15 cellular contexts compared by ENCODE assay signal in the genomic region with DNA sequence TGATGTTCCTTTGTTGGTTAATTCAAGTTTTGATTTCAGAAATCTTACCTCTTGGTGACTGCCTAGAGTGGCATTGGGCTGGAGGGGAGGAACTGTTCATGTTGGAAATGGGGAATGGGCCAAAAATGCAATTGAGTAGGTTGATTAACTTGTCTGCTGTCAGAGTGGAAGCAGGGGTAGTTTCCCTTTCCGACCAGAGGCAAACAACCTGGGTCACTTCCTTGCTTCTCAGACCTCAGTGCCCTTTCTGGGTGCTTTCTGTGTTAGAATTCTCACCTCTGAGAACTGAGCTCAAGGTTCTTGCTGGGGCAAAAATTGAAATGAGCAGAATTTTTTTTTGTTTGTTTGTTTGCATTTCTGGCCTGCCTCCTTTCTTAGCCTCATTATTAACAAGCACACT. TPM values are rescaled to one million over a fixed set of nuclear protein-coding genes. Genes with fewer than 3 reads are reported as not detected.
DNase-seq lines count a peak whose midpoint lies in the region; ATAC-seq, FAIRE-seq and TF ChIP-seq lines count a peak whose summit lies in the region.
"Had no signal": no experiment of that assay in that cellular context is flagged by ENCODE, and none has a peak within 500 bp of the region (broad histone marks: within the 10 kb centered on the region; RNA-seq: fewer than 3 reads in every experiment).

No MANE protein-coding gene starts in this region.

- no peak overlapping the region for H4K91ac ChIP-seq in H1 (replicated peaks; ENCODE audit: insufficient read length, low read length)

- H3K4me1 ChIP-seq in H1 (replicated peaks in 1 of 4; ENCODE audit: control insufficient read depth in 3 of 4, insufficient read depth in 4 of 4, low read length in 3 of 4) (peaks cover 0 to 1% (median 0%) of the 10 kb centered on the region in 4 experiments; a peak in 2 of 7 replicates), upper lobe of right lung (peaks cover 24% of the 10 kb centered on the region)

- no peak overlapping the region for H3K14ac ChIP-seq in H1 (ENCODE audit: insufficient read length)

- H3K79me2 ChIP-seq in H1 (ENCODE audit: control insufficient read depth in 1 of 2, insufficient read depth in 2 of 2, low read length in 2 of 2), result peaks cover 5 to 36% of the 10 kb centered on the region in 2 experiments

- no peak for TF ChIP-seq CTCF in H1 (IDR thresholded peaks at IDR 0.05; ENCODE audit: control extremely low read depth in 1 of 3, insufficient read depth in 1 of 3, low read depth in 1 of 3, low read length in 3 of 3)
- TF ChIP-seq CTCF in upper lobe of right lung (IDR thresholded peaks at IDR 0.05), result no peak

- H2AFZ ChIP-seq in H1 (ENCODE audit: low read length), result no peak overlapping the region

- no peak overlapping the region for H2AK5ac ChIP-seq in H1 (ENCODE audit: low read depth, low read length)

- H3K4ac ChIP-seq in H1 (replicated peaks; ENCODE audit: insufficient read length, low read depth, low read length), result no peak overlapping the region

- no peaks in the 10 kb centered on the region; a peak in 1 of 8 replicates for H3K36me3 ChIP-seq in H1 (ENCODE audit: control insufficient read depth in 2 of 4, insufficient read depth in 4 of 4, low read length in 3 of 4)
- no peaks in the 10 kb centered on the region for H3K36me3 ChIP-seq in upper lobe of right lung
- H3K36me3 ChIP-seq: brain microvascular endothelial cell, ovary had no signal

- no peak overlapping the region for H3K4me2 ChIP-seq in H1 (ENCODE audit: insufficient read depth in 1 of 2, low read depth in 2 of 2, low read length in 2 of 2)

- WGBS in H1 (ENCODE audit: extremely low coverage in 1 of 2, insufficient coverage in 1 of 2, insufficient read length in 1 of 2, insufficient replicate concordance in 2 of 2, low coverage in 1 of 2, low lambda C conversion rate in 2 of 2, missing lambda C conversion rate in 1 of 2), 2 experiments, result 94% methylated on average over 1 of the region's 1 CpG; no CpG with 5 or more reads in 1 of the 2 experiments

- POLR2A ChIA-PET in H1 (lab: Charles Lee; ENCODE audit: partially characterized antibody), result interaction anchor here (1.4 to 11.5 kb wide), 3 partner anchors 10 to 113 kb away, joined by 4 to 311 read pairs (median 12); a partner anchor contains a TSS

- ATAC-seq in upper lobe of right lung, result no peak
- no peak for ATAC-seq in HG03135 (IDR thresholded peaks at IDR 0.05; ENCODE audit: unreplicated experiment)
- ATAC-seq: foreskin keratinocyte had no signal

- no peak overlapping the region for H3K18ac ChIP-seq in H1 (ENCODE audit: extremely low read depth, low read length)

- 0 out of 2 replicates have a peak, but pooled peaks cover 6% of the 10 kb centered on the region for H3K79me1 ChIP-seq in H1 (ENCODE audit: low read depth, low read length)

- H3K56ac ChIP-seq in H1 (replicated peaks; ENCODE audit: insufficient read length, low read depth, low read length), result peak overlapping the region; percentile 13

- no peak overlapping the region for H2BK20ac ChIP-seq in H1 (ENCODE audit: low read length)

- H4K8ac ChIP-seq in H1 (ENCODE audit: extremely low read depth, insufficient read depth, low read length), result no peak overlapping the region

- H3K27me3 ChIP-seq in H1 (replicated peaks in 1 of 4; ENCODE audit: control insufficient read depth in 3 of 4, extremely low read depth in 1 of 4, insufficient read depth in 3 of 4, low read length in 3 of 4) (no peaks in the 10 kb centered on the region), upper lobe of right lung (no peaks in the 10 kb centered on the region)
- H3K27me3 ChIP-seq: brain microvascular endothelial cell, foreskin keratinocyte, ovary had no signal

- H3K4me3 ChIP-seq in H1 (ENCODE audit: extremely low read depth in 1 of 4, insufficient read depth in 2 of 4, low read depth in 3 of 4, low read length in 4 of 4), result no peak overlapping the region
- peak overlapping the region; percentile 95 for H3K4me3 ChIP-seq in upper lobe of right lung
- H3K4me3 ChIP-seq: ovary had no signal

- DNase-seq in stimulated activated CD4-positive, alpha-beta T cell treated with anti-CD3 and anti-CD28 coated beads, Interleukin-15, amount 100 ng/mL, for 24 hours, result peak; percentile 32
- DNase-seq in stimulated activated CD4-positive, alpha-beta T cell treated with anti-CD3 and anti-CD28 coated beads, Interleukin-4, amount 100 ng/mL, for 4 hours, result no peak
- DNase-seq in activated CD4-positive, alpha-beta T cell treated with anti-CD3 and anti-CD28 coated beads, Interleukin-2, amount 50 U/mL, for 48 hours, result peak; percentile 15 to 32
- DNase-seq in H1 (ENCODE audit: low read depth in 1 of 2, low spot score in 2 of 2) (no peak), upper lobe of right lung (no peak), HT-29 (ENCODE audit: low spot score) (no peak), COR-L47 (lab: John Stamatoyannopoulos, UW) (no peak)
- DNase-seq: brain microvascular endothelial cell; effector CD8-positive, alpha-beta T cell; foreskin keratinocyte; IMR-90; NCI-H1436 treated with DMSO at 0.1 percent for 48 hours; ovary had no signal

- no peak overlapping the region for H3K9ac ChIP-seq in H1 (replicated peaks in 1 of 4; ENCODE audit: extremely low read depth in 1 of 4, low read depth in 3 of 4, low read length in 3 of 4)

- no peaks in the 10 kb centered on the region for H3K23me2 ChIP-seq in H1 (ENCODE audit: low read depth, low read length)

- no peak overlapping the region for H2BK5ac ChIP-seq in H1 (ENCODE audit: low read depth, low read length)

- no peak for TF ChIP-seq RAD21 in H1 (IDR thresholded peaks at IDR 0.05 in 1 of 2, conservative IDR thresholded peaks at IDR 0.05 in 1 of 2; ENCODE audit: low read depth in 2 of 2, low read length in 2 of 2)

- H2BK12ac ChIP-seq in H1 (ENCODE audit: low read depth, low read length), result no peak overlapping the region

- CTCF ChIA-PET in H1 (lab: Charles Lee; ENCODE audit: partially characterized antibody), result interaction anchor here (0.6 to 12.2 kb wide), 7 partner anchors 70 to 1603 kb away, joined by 3 to 119 read pairs (median 4); no protein-coding TSS in a partner anchor

- no peak for FAIRE-seq in H1 (lab: Jason Lieb, UNC)
- FAIRE-seq: urothelium cell line had no signal

- no peak overlapping the region for H2BK120ac ChIP-seq in H1 (replicated peaks; ENCODE audit: low read depth, low read length)

- H3K9me3 ChIP-seq in H1 (ENCODE audit: insufficient read depth in 2 of 2, low read depth in 1 of 2, low read length in 1 of 2), result no peaks in the 10 kb centered on the region
- no peaks in the 10 kb centered on the region for H3K9me3 ChIP-seq in upper lobe of right lung
- H3K9me3 ChIP-seq: ovary had no signal

- no peak for TF ChIP-seq EP300 in H1 (IDR thresholded peaks at IDR 0.05; ENCODE audit: borderline replicate concordance in 1 of 2, low read depth in 2 of 2, low read length in 2 of 2)

- H3K27ac ChIP-seq in H1 (ENCODE audit: low read depth, low read length), result no peak overlapping the region
- H3K27ac ChIP-seq in upper lobe of right lung, result no peak overlapping the region
- H3K27ac ChIP-seq: brain microvascular endothelial cell, foreskin keratinocyte, ovary had no signal

- intact Hi-C loops in upper lobe of right lung (cut with DNase I), result loop anchor here (10.0 kb wide), 1 partner anchor 83 kb away; no protein-coding TSS in a partner anchor

- H2BK15ac ChIP-seq in H1 (ENCODE audit: low read length), result no peak overlapping the region

- H4K20me1 ChIP-seq in H1 (replicated peaks in 1 of 2; ENCODE audit: control insufficient read depth in 1 of 2, insufficient read depth in 2 of 2, low read length in 2 of 2), result peaks cover 2 to 3% of the 10 kb centered on the region in 2 experiments

- no peak for TF ChIP-seq POLR2A in H1 (IDR thresholded peaks at IDR 0.05; ENCODE audit: control extremely low read depth in 1 of 2, low read depth in 2 of 2, low read length in 2 of 2)

- H4K5ac ChIP-seq in H1 (ENCODE audit: insufficient read length, low read depth, low read length), result no peak overlapping the region

- H3K23ac ChIP-seq in H1 (ENCODE audit: insufficient read length), result no peak overlapping the region

TF ChIP-seq in H1, 55 proteins besides CTCF, POLR2A, EP300 and RAD21 (continues in another document):
- no peak for TF ChIP-seq TAF1 (IDR thresholded peaks at IDR 0.05; ENCODE audit: low read depth, low read length)

RNA-seq across cellular contexts. Expression of a gene that starts 2.3 kb away (rescaled TPM):
- 106 and 115 TPM in 2 replicates for total RNA-seq in H1 (2021; fragmentation: NEBNext Ultra II Directional; extraction: Animal tissue kit (Norgen Biotek cat#: 25700))
- 122 and 123 TPM in 2 replicates for polyA plus RNA-seq in H1 (2011; rRNA removed)
- polyA plus RNA-seq in H1 (2011; cell fraction: cytosol; rRNA removed), result 89.1 TPM
- 78.4 TPM for polyA plus RNA-seq in H1 (2011; cell fraction: nucleus; rRNA removed)
- polyA plus RNA-seq in H1 (2012, experiment 1 of 2), result 141 to 194 TPM (median 160 TPM) in 4 replicates
- 69.2 TPM for polyA plus RNA-seq in H1 (2012, experiment 2 of 2)
- 128 TPM for polyA plus RNA-seq in H1 (2013, experiment 1 of 2)
- polyA plus RNA-seq in H1 (2013, experiment 2 of 2), result 150 TPM
- polyA minus RNA-seq in H1 (2011; rRNA and poly(A)+ RNA removed), result 223 and 232 TPM in 2 replicates
- 85.8 TPM for polyA minus RNA-seq in H1 (2011; cell fraction: cytosol; rRNA and poly(A)+ RNA removed)
- 65.6 TPM for polyA minus RNA-seq in H1 (2011; cell fraction: nucleus; rRNA and poly(A)+ RNA removed)
- 176 TPM for total RNA-seq in upper lobe of right lung
- 147 and 174 TPM in 2 replicates for total RNA-seq in HT-29 (2014; rRNA removed; shearing (Covaris generic))

RNA-seq across cellular contexts. Expression of a gene that starts 37.4 kb away (rescaled TPM):
- total RNA-seq in H1 (2021; fragmentation: NEBNext Ultra II Directional; extraction: Animal tissue kit (Norgen Biotek cat#: 25700)), result 895 and 934 TPM in 2 replicates
- 1,655 and 1,966 TPM in 2 replicates for polyA plus RNA-seq in H1 (2011; rRNA removed)
- polyA plus RNA-seq in H1 (2011; cell fraction: cytosol; rRNA removed), result 1,167 TPM
- polyA plus RNA-seq in H1 (2011; cell fraction: nucleus; rRNA removed), result 4,031 TPM
- polyA plus RNA-seq in H1 (2012, experiment 1 of 2), result 523 to 757 TPM (median 649 TPM) in 4 replicates
- 232 TPM for polyA plus RNA-seq in H1 (2012, experiment 2 of 2)
- 1,106 TPM for polyA plus RNA-seq in H1 (2013, experiment 1 of 2)
- polyA plus RNA-seq in H1 (2013, experiment 2 of 2), result 1,034 TPM
- 658 and 938 TPM in 2 replicates for polyA minus RNA-seq in H1 (2011; rRNA and poly(A)+ RNA removed)
- polyA minus RNA-seq in H1 (2011; cell fraction: cytosol; rRNA and poly(A)+ RNA removed), result 651 TPM
- polyA minus RNA-seq in H1 (2011; cell fraction: nucleus; rRNA and poly(A)+ RNA removed), result 450 TPM
- total RNA-seq in upper lobe of right lung, result 29.7 TPM
- 0.79 and 2.5 TPM in 2 replicates for total RNA-seq in HT-29 (2014; rRNA removed; shearing (Covaris generic))

RNA-seq across cellular contexts. Expression of a gene that starts 37.6 kb away (rescaled TPM):
- 7.9 and 9.1 TPM in 2 replicates for total RNA-seq in H1 (2021; fragmentation: NEBNext Ultra II Directional; extraction: Animal tissue kit (Norgen Biotek cat#: 25700))
- 7.0 and 12.8 TPM in 2 replicates for polyA plus RNA-seq in H1 (2011; rRNA removed)
- polyA plus RNA-seq in H1 (2011; cell fraction: cytosol; rRNA removed), result 10.4 TPM
- 10.9 TPM for polyA plus RNA-seq in H1 (2011; cell fraction: nucleus; rRNA removed)
- 4.3 to 9.2 TPM (median 6.0 TPM) in 4 replicates for polyA plus RNA-seq in H1 (2012, experiment 1 of 2)
- 2.8 TPM for polyA plus RNA-seq in H1 (2012, experiment 2 of 2)
- 6.2 TPM for polyA plus RNA-seq in H1 (2013, experiment 1 of 2)
- polyA plus RNA-seq in H1 (2013, experiment 2 of 2), result 6.7 TPM
- 20.6 and 21.4 TPM in 2 replicates for polyA minus RNA-seq in H1 (2011; rRNA and poly(A)+ RNA removed)
- 15.0 TPM for polyA minus RNA-seq in H1 (2011; cell fraction: cytosol; rRNA and poly(A)+ RNA removed)
- 38.9 TPM for polyA minus RNA-seq in H1 (2011; cell fraction: nucleus; rRNA and poly(A)+ RNA removed)
- 3.3 TPM for total RNA-seq in upper lobe of right lung
- not detected in 2 replicates for total RNA-seq in HT-29 (2014; rRNA removed; shearing (Covaris generic))

Comparison
In these comparisons a context has a peak if more than half of its experiments do, and no peak if none do; other contexts are left out.
1. DNase-seq: peak in stimulated activated CD4-positive, alpha-beta T cell treated with anti-CD3 and anti-CD28 coated beads, Interleukin-15, amount 100 ng/mL, for 24 hours (single experiment) and activated CD4-positive, alpha-beta T cell treated with anti-CD3 and anti-CD28 coated beads, Interleukin-2, amount 50 U/mL, for 48 hours (2 of 2); none in stimulated activated CD4-positive, alpha-beta T cell treated with anti-CD3 and anti-CD28 coated beads, Interleukin-4, amount 100 ng/mL, for 4 hours (0 of 2), H1 (0 of 2), upper lobe of right lung (single experiment), HT-29 (single experiment) and COR-L47 (single experiment).
2. RNA of a gene that starts 37.4 kb away (total RNA-seq): 895 to 934 TPM in H1; 29.7 TPM in upper lobe of right lung (single experiment) and 0.79 to 2.5 TPM in HT-29; every median in the first group is over 10 times any median in the second.